Comparison of ENCODE assay signal across 8 cellular contexts in genomic region chr3:71102111-71103039, GRCh38.
DNase-seq lines count a peak whose midpoint lies in the region; ATAC-seq, FAIRE-seq and TF ChIP-seq lines count a peak whose summit lies in the region.

No MANE protein-coding gene starts in this region.

- peak overlapping the region; percentile 63 for H3K27ac ChIP-seq in upper lobe of right lung

- H3K9me3 ChIP-seq in upper lobe of right lung, result no peaks in the 10 kb centered on the region

- H3K36me3 ChIP-seq in upper lobe of right lung, result no peaks in the 10 kb centered on the region

- intact Hi-C loops in upper lobe of right lung (cut with DNase I) (no loop called here), CD14-positive monocyte (cut with micrococcal nuclease) (no loop called here)

- peaks cover 93% of the 10 kb centered on the region for H3K36me3 Mint-ChIP-seq in activated T-cell treated with anti-CD3 and anti-CD28 coated beads, Interleukin-2, amount 50 U/mL, for 24 hours (ENCODE audit: low read depth)
- H3K36me3 Mint-ChIP-seq in effector memory CD8-positive, alpha-beta T cell (ENCODE audit: insufficient read depth), result peaks cover 20% of the 10 kb centered on the region
- H3K36me3 Mint-ChIP-seq in CD14-positive monocyte, result peaks cover 28 to 31% of the 10 kb centered on the region in 2 donors

- H3K4me1 Mint-ChIP-seq in activated T-cell treated with anti-CD3 and anti-CD28 coated beads, Interleukin-2, amount 50 U/mL, for 24 hours (ENCODE audit: low read depth), result peaks cover 94% of the 10 kb centered on the region
- peaks cover 47 to 71% of the 10 kb centered on the region in 2 donors for H3K4me1 Mint-ChIP-seq in effector memory CD8-positive, alpha-beta T cell (ENCODE audit: low read depth in 2 of 2)
- H3K4me1 Mint-ChIP-seq in CD14-positive monocyte, result peaks cover 19% of the 10 kb centered on the region

- H3K4me3 Mint-ChIP-seq in activated T-cell treated with anti-CD3 and anti-CD28 coated beads, Interleukin-2, amount 50 U/mL, for 24 hours, result peak overlapping the region; percentile 61
- no peak overlapping the region for H3K4me3 Mint-ChIP-seq in effector memory CD8-positive, alpha-beta T cell
- no peak overlapping the region for H3K4me3 Mint-ChIP-seq in CD14-positive monocyte

- H3K4me1 ChIP-seq in upper lobe of right lung, result peaks cover 36% of the 10 kb centered on the region

- peak; percentile 57 for ATAC-seq in upper lobe of right lung
- no peak for ATAC-seq in effector memory CD8-positive, alpha-beta T cell (replicated peaks)

- H3K27ac Mint-ChIP-seq in activated T-cell treated with anti-CD3 and anti-CD28 coated beads, Interleukin-2, amount 50 U/mL, for 24 hours, result peak overlapping the region; percentile 93
- H3K27ac Mint-ChIP-seq in effector memory CD8-positive, alpha-beta T cell, result peak overlapping the region in 1 of 2 donors; percentile 30
- no peak overlapping the region for H3K27ac Mint-ChIP-seq in CD14-positive monocyte

- no peak for DNase-seq in activated T-cell treated with anti-CD3 and anti-CD28 coated beads, Interleukin-2, amount 50 U/mL, for 24 hours
- DNase-seq in activated T-cell treated with anti-CD3 and anti-CD28 coated beads, Interleukin-2, amount 50 U/mL, for 48 hours, result no peak
- peak; percentile 89 for DNase-seq in amniotic epithelial cell (ENCODE audit: low read depth)
- DNase-seq in upper lobe of right lung, result no peak
- DNase-seq in activated CD4-positive, CD25-positive, alpha-beta regulatory T cell (lab: John Stamatoyannopoulos, UW), result no peak
- no peak for DNase-seq in effector memory CD8-positive, alpha-beta T cell
- no peak for DNase-seq in CD14-positive monocyte (ENCODE audit: low spot score)

- FAIRE-seq in islet of Langerhans (lab: Jason Lieb, UNC), result peak; percentile 85

- TF ChIP-seq CTCF in upper lobe of right lung (IDR thresholded peaks at IDR 0.05) (no peak), CD14-positive monocyte (IDR thresholded peaks at IDR 0.05) (no peak)

- H3K27me3 ChIP-seq in upper lobe of right lung, result no peaks in the 10 kb centered on the region

- H3K9me3 Mint-ChIP-seq in activated T-cell treated with anti-CD3 and anti-CD28 coated beads, Interleukin-2, amount 50 U/mL, for 24 hours, result no peaks in the 10 kb centered on the region
- no peaks in the 10 kb centered on the region for H3K9me3 Mint-ChIP-seq in effector memory CD8-positive, alpha-beta T cell
- H3K9me3 Mint-ChIP-seq in CD14-positive monocyte, result no peaks in the 10 kb centered on the region

- H3K4me3 ChIP-seq in upper lobe of right lung, result no peak overlapping the region

- H3K27me3 Mint-ChIP-seq in activated T-cell treated with anti-CD3 and anti-CD28 coated beads, Interleukin-2, amount 50 U/mL, for 24 hours, result no peaks in the 10 kb centered on the region
- no peaks in the 10 kb centered on the region for H3K27me3 Mint-ChIP-seq in effector memory CD8-positive, alpha-beta T cell
- no peaks in the 10 kb centered on the region for H3K27me3 Mint-ChIP-seq in CD14-positive monocyte (ENCODE audit: low read depth in 3 of 3)
